28 cellular contexts compared by ENCODE assay signal in the genomic region with DNA sequence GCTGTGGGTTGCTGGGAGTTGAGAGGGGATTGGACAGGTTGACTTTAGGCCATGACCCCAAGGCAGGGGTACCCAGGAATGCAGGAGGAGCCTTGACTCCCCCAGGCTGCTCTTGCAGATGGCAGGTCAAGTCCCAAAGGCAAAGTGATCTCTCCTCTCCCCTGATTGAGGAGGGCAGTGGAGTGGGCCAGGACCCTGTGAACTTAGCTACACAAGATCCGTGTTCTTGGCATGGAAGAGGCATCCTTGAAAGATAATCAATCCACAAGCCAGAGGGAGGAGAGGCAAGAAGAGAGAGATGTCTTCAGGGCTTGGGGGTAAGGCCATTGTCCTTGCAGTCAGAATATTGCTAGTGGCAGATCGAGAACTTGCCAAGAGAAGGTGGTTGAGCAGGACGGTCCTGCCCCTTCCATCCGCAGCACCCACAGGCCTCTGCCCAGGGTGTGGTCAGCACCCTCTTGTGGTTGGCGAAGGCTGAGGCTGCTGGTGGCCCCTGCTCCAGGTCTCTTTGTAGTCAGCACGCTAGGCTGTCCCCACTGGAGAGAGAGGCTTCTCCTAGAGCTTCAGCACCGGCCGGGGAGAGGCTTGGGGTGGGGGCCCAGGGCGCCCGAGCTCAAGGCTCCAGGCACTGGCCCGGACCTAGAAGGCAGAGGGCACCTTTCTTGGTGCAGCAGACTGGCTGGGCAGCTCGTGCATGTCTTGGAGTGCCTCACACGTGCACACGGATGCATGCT. TPM values are rescaled to one million over a fixed set of nuclear protein-coding genes. Genes with fewer than 3 reads are reported as not detected.
"Had no signal": no experiment of that assay in that cellular context is flagged by ENCODE, and none has a peak within 500 bp of the region (broad histone marks: within the 10 kb centered on the region; RNA-seq: fewer than 3 reads in every experiment).

No MANE protein-coding gene starts in this region.

- H3K27me3 Mint-ChIP-seq: activated CD4-positive, alpha-beta T cell treated with anti-CD3 and anti-CD28 coated beads, Interleukin-2, amount 10 ng/mL, durations not matched to agents 7 days and 5 days; activated naive CD8-positive, alpha-beta T cell; central memory CD8-positive, alpha-beta T cell; natural killer cell treated with Interleukin-12 subunit alpha and Interleukin-12 subunit beta and Interleukin-15 and Interleukin-18, amount 100 ng/mL, for 72 hours had no signal

- H3K4me3 Mint-ChIP-seq: activated CD4-positive, alpha-beta T cell treated with anti-CD3 and anti-CD28 coated beads, Interleukin-2, amount 10 ng/mL, durations not matched to agents 7 days and 5 days; activated CD8-positive, alpha-beta T cell treated with anti-CD3 and anti-CD28 coated beads, Interleukin-2, amount 10 ng/mL, durations not matched to agents 7 days and 5 days; activated naive CD8-positive, alpha-beta T cell; activated T-helper 1 cell treated with anti-CD3 and anti-CD28 coated beads, Interleukin-12 subunit alpha, Interleukin-12 subunit beta, Interleukin-2, Interleukin-4 antibody, amounts not matched to agents 30 ng/mL and 10 ng/mL and 1 ng/mL, durations not matched to agents 14 hours and 24 hours and 36 hours; central memory CD8-positive, alpha-beta T cell; immature natural killer cell; natural killer cell treated with Interleukin-12 subunit alpha and Interleukin-12 subunit beta and Interleukin-15 and Interleukin-18, amount 100 ng/mL, for 72 hours had no signal

- H3K9me3 ChIP-seq: breast epithelium, colonic mucosa, neutrophil, ovary, SK-N-SH, thoracic aorta had no signal

- H3K4me2 ChIP-seq: SK-N-SH had no signal

- DNase-seq: activated CD4-positive, alpha-beta T cell treated with anti-CD3 and anti-CD28 coated beads, Interleukin-2, amount 10 ng/mL, durations not matched to agents 7 days and 5 days; activated CD4-positive, CD25-positive, alpha-beta regulatory T cell treated with anti-CD3 and anti-CD28 coated beads, Interleukin-2, amount 50 U/mL, for 72 hours; activated CD8-positive, alpha-beta T cell treated with anti-CD3 and anti-CD28 coated beads, Interleukin-2, amount 10 ng/mL, durations not matched to agents 7 days and 5 days; activated naive CD4-positive, alpha-beta T cell; amniotic stem cell; colonic mucosa; foreskin melanocyte; immature natural killer cell; left ventricle myocardium superior; right cardiac atrium; SK-N-SH; small intestine; stimulated activated CD4-positive, alpha-beta T cell treated with anti-CD3 and anti-CD28 coated beads, Interleukin-15, amount 100 ng/mL, for 24 hours; stimulated activated CD4-positive, alpha-beta T cell treated with anti-CD3 and anti-CD28 coated beads, Interleukin-2, amount 100 ng/mL, for 48 hours; stimulated activated naive CD4-positive, alpha-beta T cell; T-helper 2 cell had no signal

- H3K27ac Mint-ChIP-seq: activated CD4-positive, alpha-beta T cell treated with anti-CD3 and anti-CD28 coated beads, Interleukin-2, amount 10 ng/mL, durations not matched to agents 7 days and 5 days; activated CD8-positive, alpha-beta T cell treated with anti-CD3 and anti-CD28 coated beads, Interleukin-2, amount 10 ng/mL, durations not matched to agents 7 days and 5 days; activated naive CD8-positive, alpha-beta T cell; activated T-helper 1 cell treated with anti-CD3 and anti-CD28 coated beads, Interleukin-12 subunit alpha, Interleukin-12 subunit beta, Interleukin-2, Interleukin-4 antibody, amounts not matched to agents 30 ng/mL and 10 ng/mL and 1 ng/mL, durations not matched to agents 14 hours and 24 hours and 36 hours; immature natural killer cell; natural killer cell treated with Interleukin-12 subunit alpha and Interleukin-12 subunit beta and Interleukin-15 and Interleukin-18, amount 100 ng/mL, for 72 hours had no signal

- H3K36me3 Mint-ChIP-seq: activated naive CD8-positive, alpha-beta T cell; natural killer cell treated with Interleukin-12 subunit alpha and Interleukin-12 subunit beta and Interleukin-15 and Interleukin-18, amount 100 ng/mL, for 72 hours had no signal

- H3K4me1 ChIP-seq: breast epithelium, colonic mucosa had no signal

- H3K36me3 ChIP-seq: breast epithelium, colonic mucosa, neutrophil, ovary, thoracic aorta had no signal

- ATAC-seq: activated CD8-positive, alpha-beta T cell treated with anti-CD3 and anti-CD28 coated beads, Interleukin-2, amount 10 ng/mL, durations not matched to agents 7 days and 5 days; left ventricle myocardium superior; right cardiac atrium had no signal

- H3K9me3 Mint-ChIP-seq: activated CD4-positive, alpha-beta T cell treated with anti-CD3 and anti-CD28 coated beads, Interleukin-2, amount 10 ng/mL, durations not matched to agents 7 days and 5 days; activated T-helper 1 cell treated with anti-CD3 and anti-CD28 coated beads, Interleukin-12 subunit alpha, Interleukin-12 subunit beta, Interleukin-2, Interleukin-4 antibody, amounts not matched to agents 30 ng/mL and 10 ng/mL and 1 ng/mL, durations not matched to agents 14 hours and 24 hours and 36 hours; central memory CD8-positive, alpha-beta T cell; immature natural killer cell; natural killer cell treated with Interleukin-12 subunit alpha and Interleukin-12 subunit beta and Interleukin-15 and Interleukin-18, amount 100 ng/mL, for 72 hours had no signal

- H3K27ac ChIP-seq: breast epithelium, colonic mucosa, neutrophil, ovary, thoracic aorta had no signal

- H3K4me1 Mint-ChIP-seq: activated CD4-positive, alpha-beta T cell treated with anti-CD3 and anti-CD28 coated beads, Interleukin-2, amount 10 ng/mL, durations not matched to agents 7 days and 5 days; central memory CD8-positive, alpha-beta T cell; immature natural killer cell had no signal

- FAIRE-seq: endometrium, small intestine had no signal

- H3K9ac ChIP-seq: SK-N-SH had no signal

- H3K27me3 ChIP-seq: breast epithelium, colonic mucosa, neutrophil, ovary had no signal

- H3K4me3 ChIP-seq: breast epithelium, colonic mucosa, ovary, thoracic aorta had no signal

RNA-seq across cellular contexts. Expression of a gene that starts 45.4 kb away (rescaled TPM):
- total RNA-seq: activated CD4-positive, alpha-beta T cell treated with anti-CD3 and anti-CD28 coated beads, Interleukin-2, amount 10 ng/mL, durations not matched to agents 7 days and 5 days; activated CD8-positive, alpha-beta T cell treated with anti-CD3 and anti-CD28 coated beads, Interleukin-2, amount 10 ng/mL, durations not matched to agents 7 days and 5 days; activated T-helper 1 cell treated with anti-CD3 and anti-CD28 coated beads, Interleukin-12 subunit alpha, Interleukin-12 subunit beta, Interleukin-2, Interleukin-4 antibody, amounts not matched to agents 30 ng/mL and 10 ng/mL and 1 ng/mL, durations not matched to agents 14 hours and 24 hours and 36 hours; epithelial cell of proximal tubule; left ventricle myocardium superior; natural killer cell treated with Interleukin-12 subunit alpha and Interleukin-12 subunit beta and Interleukin-15 and Interleukin-18, amount 100 ng/mL, for 72 hours; pulmonary artery endothelial cell; thoracic aorta; ureter had no signal
